1 cellular context compared by ENCODE assay signal in the genomic region with DNA sequence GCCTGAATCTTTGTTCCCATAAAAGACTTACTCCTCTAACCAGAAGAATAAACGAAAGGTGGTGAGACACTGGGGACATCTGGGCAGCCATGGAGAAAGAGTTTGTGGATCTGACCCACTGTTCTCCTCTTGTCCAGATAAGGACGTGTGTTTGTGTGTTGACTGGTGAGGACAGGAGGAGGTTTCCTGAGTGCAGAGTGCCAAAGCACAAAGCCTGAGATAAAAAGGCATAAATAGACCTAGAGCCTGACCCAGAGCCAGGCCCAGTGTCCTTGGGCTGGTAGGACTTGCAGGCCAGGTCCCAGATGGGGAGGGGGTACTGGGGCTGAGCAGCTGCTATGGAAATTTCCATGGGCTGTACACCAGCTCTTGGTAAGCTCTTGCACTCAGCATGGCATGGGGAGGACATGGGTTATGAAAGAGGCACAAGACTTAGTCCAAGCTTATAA.
TF ChIP-seq lines count a peak whose summit lies in the region.

No MANE protein-coding gene starts in this region.

TF ChIP-seq in HepG2, 621 proteins besides CTCF, POLR2A, EP300 and RAD21 (continues in another document):
- TF ChIP-seq RCOR2 (CRISPR knock-in tag; IDR thresholded peaks at IDR 0.05) = peak; percentile 34; the same call in 1 of the 2 replicates
- TF ChIP-seq, protein P1, sequence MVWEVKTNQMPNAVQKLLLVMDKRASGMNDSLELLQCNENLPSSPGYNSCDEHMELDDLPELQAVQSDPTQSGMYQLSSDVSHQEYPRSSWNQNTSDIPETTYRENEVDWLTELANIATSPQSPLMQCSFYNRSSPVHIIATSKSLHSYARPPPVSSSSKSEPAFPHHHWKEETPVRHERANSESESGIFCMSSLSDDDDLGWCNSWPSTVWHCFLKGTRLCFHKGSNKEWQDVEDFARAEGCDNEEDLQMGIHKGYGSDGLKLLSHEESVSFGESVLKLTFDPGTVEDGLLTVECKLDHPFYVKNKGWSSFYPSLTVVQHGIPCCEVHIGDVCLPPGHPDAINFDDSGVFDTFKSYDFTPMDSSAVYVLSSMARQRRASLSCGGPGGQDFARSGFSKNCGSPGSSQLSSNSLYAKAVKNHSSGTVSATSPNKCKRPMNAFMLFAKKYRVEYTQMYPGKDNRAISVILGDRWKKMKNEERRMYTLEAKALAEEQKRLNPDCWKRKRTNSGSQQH (CRISPR knock-in tag; IDR thresholded peaks at IDR 0.05; ENCODE audit: low read depth) = no peak
- TF ChIP-seq NFIC (IDR thresholded peaks at IDR 0.05; ENCODE audit: low read length) = peak; percentile 38; the same call in 1 of the 2 replicates
- no peak for TF ChIP-seq ZNF160 (CRISPR knock-in tag; IDR thresholded peaks at IDR 0.05)
- TF ChIP-seq HDAC1 (CRISPR knock-in tag; IDR thresholded peaks at IDR 0.05) = 0 out of 2 replicates have a peak, but pooled peaks have one; percentile 47
- TF ChIP-seq, protein P2, sequence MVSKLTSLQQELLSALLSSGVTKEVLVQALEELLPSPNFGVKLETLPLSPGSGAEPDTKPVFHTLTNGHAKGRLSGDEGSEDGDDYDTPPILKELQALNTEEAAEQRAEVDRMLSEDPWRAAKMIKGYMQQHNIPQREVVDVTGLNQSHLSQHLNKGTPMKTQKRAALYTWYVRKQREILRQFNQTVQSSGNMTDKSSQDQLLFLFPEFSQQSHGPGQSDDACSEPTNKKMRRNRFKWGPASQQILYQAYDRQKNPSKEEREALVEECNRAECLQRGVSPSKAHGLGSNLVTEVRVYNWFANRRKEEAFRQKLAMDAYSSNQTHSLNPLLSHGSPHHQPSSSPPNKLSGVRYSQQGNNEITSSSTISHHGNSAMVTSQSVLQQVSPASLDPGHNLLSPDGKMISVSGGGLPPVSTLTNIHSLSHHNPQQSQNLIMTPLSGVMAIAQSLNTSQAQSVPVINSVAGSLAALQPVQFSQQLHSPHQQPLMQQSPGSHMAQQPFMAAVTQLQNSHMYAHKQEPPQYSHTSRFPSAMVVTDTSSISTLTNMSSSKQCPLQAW (CRISPR knock-in tag; IDR thresholded peaks at IDR 0.05) = peak; percentile 26; the same call in 1 of the 2 replicates
- no peak; the same call in 1 of the 2 replicates for TF ChIP-seq NR2F6 (IDR thresholded peaks at IDR 0.05)
- peak; percentile 67 for TF ChIP-seq NR2F6 (CRISPR knock-in tag; IDR thresholded peaks at IDR 0.05)
- peak; percentile 66; the same call in 1 of the 2 replicates for TF ChIP-seq HMG20B (CRISPR knock-in tag; conservative IDR thresholded peaks at IDR 0.05)
- TF ChIP-seq NR2C2 (CRISPR knock-in tag; IDR thresholded peaks at IDR 0.05; ENCODE audit: borderline replicate concordance) = no peak
- TF ChIP-seq, protein P3, sequence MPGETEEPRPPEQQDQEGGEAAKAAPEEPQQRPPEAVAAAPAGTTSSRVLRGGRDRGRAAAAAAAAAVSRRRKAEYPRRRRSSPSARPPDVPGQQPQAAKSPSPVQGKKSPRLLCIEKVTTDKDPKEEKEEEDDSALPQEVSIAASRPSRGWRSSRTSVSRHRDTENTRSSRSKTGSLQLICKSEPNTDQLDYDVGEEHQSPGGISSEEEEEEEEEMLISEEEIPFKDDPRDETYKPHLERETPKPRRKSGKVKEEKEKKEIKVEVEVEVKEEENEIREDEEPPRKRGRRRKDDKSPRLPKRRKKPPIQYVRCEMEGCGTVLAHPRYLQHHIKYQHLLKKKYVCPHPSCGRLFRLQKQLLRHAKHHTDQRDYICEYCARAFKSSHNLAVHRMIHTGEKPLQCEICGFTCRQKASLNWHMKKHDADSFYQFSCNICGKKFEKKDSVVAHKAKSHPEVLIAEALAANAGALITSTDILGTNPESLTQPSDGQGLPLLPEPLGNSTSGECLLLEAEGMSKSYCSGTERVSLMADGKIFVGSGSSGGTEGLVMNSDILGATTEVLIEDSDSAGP (CRISPR knock-in tag; IDR thresholded peaks at IDR 0.05; ENCODE audit: borderline replicate concordance) = peak; percentile 44; the same call in 1 of the 2 replicates
- TF ChIP-seq ZNF441 (CRISPR knock-in tag; IDR thresholded peaks at IDR 0.05; ENCODE audit: borderline replicate concordance) = 0 out of 2 replicates have a peak, but pooled peaks have one; percentile 64
- TF ChIP-seq, protein P4, sequence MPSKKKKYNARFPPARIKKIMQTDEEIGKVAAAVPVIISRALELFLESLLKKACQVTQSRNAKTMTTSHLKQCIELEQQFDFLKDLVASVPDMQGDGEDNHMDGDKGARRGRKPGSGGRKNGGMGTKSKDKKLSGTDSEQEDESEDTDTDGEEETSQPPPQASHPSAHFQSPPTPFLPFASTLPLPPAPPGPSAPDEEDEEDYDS (CRISPR knock-in tag; IDR thresholded peaks at IDR 0.05) = peak; percentile 69; the same call in 1 of the 2 replicates
- 0 out of 2 replicates have a peak, but pooled peaks have one; percentile 49 for TF ChIP-seq KMT2A (CRISPR knock-in tag; IDR thresholded peaks at IDR 0.05)
- TF ChIP-seq KAT7 (CRISPR knock-in tag; IDR thresholded peaks at IDR 0.05; ENCODE audit: borderline replicate concordance) = peak; percentile 54; the same call in 1 of the 2 replicates
- TF ChIP-seq ELF1 (CRISPR knock-in tag; IDR thresholded peaks at IDR 0.05) = peak; percentile 39; the same call in 1 of the 2 replicates
- TF ChIP-seq, protein P5, sequence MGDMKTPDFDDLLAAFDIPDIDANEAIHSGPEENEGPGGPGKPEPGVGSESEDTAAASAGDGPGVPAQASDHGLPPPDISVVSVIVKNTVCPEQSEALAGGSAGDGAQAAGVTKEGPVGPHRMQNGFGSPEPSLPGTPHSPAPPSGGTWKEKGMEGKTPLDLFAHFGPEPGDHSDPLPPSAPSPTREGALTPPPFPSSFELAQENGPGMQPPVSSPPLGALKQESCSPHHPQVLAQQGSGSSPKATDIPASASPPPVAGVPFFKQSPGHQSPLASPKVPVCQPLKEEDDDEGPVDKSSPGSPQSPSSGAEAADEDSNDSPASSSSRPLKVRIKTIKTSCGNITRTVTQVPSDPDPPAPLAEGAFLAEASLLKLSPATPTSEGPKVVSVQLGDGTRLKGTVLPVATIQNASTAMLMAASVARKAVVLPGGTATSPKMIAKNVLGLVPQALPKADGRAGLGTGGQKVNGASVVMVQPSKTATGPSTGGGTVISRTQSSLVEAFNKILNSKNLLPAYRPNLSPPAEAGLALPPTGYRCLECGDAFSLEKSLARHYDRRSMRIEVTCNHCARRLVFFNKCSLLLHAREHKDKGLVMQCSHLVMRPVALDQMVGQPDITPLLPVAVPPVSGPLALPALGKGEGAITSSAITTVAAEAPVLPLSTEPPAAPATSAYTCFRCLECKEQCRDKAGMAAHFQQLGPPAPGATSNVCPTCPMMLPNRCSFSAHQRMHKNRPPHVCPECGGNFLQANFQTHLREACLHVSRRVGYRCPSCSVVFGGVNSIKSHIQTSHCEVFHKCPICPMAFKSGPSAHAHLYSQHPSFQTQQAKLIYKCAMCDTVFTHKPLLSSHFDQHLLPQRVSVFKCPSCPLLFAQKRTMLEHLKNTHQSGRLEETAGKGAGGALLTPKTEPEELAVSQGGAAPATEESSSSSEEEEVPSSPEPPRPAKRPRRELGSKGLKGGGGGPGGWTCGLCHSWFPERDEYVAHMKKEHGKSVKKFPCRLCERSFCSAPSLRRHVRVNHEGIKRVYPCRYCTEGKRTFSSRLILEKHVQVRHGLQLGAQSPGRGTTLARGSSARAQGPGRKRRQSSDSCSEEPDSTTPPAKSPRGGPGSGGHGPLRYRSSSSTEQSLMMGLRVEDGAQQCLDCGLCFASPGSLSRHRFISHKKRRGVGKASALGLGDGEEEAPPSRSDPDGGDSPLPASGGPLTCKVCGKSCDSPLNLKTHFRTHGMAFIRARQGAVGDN (CRISPR knock-in tag; IDR thresholded peaks at IDR 0.05) = peak; percentile 74
- TF ChIP-seq MIXL1 (CRISPR knock-in tag; IDR thresholded peaks at IDR 0.05) = peak; percentile 81
- peak; percentile 74 for TF ChIP-seq ZNF605 (CRISPR knock-in tag; IDR thresholded peaks at IDR 0.05)
- TF ChIP-seq, protein P6, sequence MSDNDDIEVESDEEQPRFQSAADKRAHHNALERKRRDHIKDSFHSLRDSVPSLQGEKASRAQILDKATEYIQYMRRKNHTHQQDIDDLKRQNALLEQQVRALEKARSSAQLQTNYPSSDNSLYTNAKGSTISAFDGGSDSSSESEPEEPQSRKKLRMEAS (IDR thresholded peaks at IDR 0.05) = 0 out of 2 replicates have a peak, but pooled peaks have one; percentile 21
- TF ChIP-seq, protein P7, sequence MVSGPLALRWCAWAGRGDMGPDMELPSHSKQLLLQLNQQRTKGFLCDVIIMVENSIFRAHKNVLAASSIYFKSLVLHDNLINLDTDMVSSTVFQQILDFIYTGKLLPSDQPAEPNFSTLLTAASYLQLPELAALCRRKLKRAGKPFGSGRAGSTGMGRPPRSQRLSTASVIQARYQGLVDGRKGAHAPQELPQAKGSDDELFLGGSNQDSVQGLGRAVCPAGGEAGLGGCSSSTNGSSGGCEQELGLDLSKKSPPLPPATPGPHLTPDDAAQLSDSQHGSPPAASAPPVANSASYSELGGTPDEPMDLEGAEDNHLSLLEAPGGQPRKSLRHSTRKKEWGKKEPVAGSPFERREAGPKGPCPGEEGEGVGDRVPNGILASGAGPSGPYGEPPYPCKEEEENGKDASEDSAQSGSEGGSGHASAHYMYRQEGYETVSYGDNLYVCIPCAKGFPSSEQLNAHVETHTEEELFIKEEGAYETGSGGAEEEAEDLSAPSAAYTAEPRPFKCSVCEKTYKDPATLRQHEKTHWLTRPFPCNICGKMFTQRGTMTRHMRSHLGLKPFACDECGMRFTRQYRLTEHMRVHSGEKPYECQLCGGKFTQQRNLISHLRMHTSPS (CRISPR knock-in tag; IDR thresholded peaks at IDR 0.05; ENCODE audit: low read depth) = peak; percentile 53; the same call in 1 of the 2 replicates
- TF ChIP-seq, protein P8, sequence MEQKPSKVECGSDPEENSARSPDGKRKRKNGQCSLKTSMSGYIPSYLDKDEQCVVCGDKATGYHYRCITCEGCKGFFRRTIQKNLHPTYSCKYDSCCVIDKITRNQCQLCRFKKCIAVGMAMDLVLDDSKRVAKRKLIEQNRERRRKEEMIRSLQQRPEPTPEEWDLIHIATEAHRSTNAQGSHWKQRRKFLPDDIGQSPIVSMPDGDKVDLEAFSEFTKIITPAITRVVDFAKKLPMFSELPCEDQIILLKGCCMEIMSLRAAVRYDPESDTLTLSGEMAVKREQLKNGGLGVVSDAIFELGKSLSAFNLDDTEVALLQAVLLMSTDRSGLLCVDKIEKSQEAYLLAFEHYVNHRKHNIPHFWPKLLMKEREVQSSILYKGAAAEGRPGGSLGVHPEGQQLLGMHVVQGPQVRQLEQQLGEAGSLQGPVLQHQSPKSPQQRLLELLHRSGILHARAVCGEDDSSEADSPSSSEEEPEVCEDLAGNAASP (CRISPR knock-in tag; IDR thresholded peaks at IDR 0.05; ENCODE audit: borderline replicate concordance) = peak; percentile 75; the same call in 1 of the 2 replicates
- no peak for TF ChIP-seq NFATC3 (CRISPR knock-in tag; IDR thresholded peaks at IDR 0.05)
- peak; percentile 83 for TF ChIP-seq RXRB (CRISPR knock-in tag; IDR thresholded peaks at IDR 0.05; ENCODE audit: borderline replicate concordance)
- TF ChIP-seq JARID2 (CRISPR knock-in tag; IDR thresholded peaks at IDR 0.05; ENCODE audit: insufficient replicate concordance) = peak; percentile 36
- peak; percentile 37; the same call in 1 of the 2 replicates for TF ChIP-seq FOXJ3 (CRISPR knock-in tag; IDR thresholded peaks at IDR 0.05; ENCODE audit: borderline replicate concordance)
- TF ChIP-seq, protein P9, sequence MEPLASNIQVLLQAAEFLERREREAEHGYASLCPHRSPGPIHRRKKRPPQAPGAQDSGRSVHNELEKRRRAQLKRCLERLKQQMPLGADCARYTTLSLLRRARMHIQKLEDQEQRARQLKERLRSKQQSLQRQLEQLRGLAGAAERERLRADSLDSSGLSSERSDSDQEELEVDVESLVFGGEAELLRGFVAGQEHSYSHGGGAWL (CRISPR knock-in tag; IDR thresholded peaks at IDR 0.05) = no peak
- no peak for TF ChIP-seq ZNF235 (CRISPR knock-in tag; IDR thresholded peaks at IDR 0.05; ENCODE audit: borderline replicate concordance)
- TF ChIP-seq KAT8 (CRISPR knock-in tag; IDR thresholded peaks at IDR 0.05) = peak; percentile 79
- TF ChIP-seq MED13 (CRISPR knock-in tag; IDR thresholded peaks at IDR 0.05) = no peak
- peak; percentile 53; the same call in 1 of the 2 replicates for TF ChIP-seq ZNF510 (CRISPR knock-in tag; IDR thresholded peaks at IDR 0.05; ENCODE audit: low read depth)
- TF ChIP-seq, protein P10, sequence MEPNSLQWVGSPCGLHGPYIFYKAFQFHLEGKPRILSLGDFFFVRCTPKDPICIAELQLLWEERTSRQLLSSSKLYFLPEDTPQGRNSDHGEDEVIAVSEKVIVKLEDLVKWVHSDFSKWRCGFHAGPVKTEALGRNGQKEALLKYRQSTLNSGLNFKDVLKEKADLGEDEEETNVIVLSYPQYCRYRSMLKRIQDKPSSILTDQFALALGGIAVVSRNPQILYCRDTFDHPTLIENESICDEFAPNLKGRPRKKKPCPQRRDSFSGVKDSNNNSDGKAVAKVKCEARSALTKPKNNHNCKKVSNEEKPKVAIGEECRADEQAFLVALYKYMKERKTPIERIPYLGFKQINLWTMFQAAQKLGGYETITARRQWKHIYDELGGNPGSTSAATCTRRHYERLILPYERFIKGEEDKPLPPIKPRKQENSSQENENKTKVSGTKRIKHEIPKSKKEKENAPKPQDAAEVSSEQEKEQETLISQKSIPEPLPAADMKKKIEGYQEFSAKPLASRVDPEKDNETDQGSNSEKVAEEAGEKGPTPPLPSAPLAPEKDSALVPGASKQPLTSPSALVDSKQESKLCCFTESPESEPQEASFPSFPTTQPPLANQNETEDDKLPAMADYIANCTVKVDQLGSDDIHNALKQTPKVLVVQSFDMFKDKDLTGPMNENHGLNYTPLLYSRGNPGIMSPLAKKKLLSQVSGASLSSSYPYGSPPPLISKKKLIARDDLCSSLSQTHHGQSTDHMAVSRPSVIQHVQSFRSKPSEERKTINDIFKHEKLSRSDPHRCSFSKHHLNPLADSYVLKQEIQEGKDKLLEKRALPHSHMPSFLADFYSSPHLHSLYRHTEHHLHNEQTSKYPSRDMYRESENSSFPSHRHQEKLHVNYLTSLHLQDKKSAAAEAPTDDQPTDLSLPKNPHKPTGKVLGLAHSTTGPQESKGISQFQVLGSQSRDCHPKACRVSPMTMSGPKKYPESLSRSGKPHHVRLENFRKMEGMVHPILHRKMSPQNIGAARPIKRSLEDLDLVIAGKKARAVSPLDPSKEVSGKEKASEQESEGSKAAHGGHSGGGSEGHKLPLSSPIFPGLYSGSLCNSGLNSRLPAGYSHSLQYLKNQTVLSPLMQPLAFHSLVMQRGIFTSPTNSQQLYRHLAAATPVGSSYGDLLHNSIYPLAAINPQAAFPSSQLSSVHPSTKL (CRISPR knock-in tag; IDR thresholded peaks at IDR 0.05) = peak; percentile 69
- TF ChIP-seq PHF8 (CRISPR knock-in tag; IDR thresholded peaks at IDR 0.05) = peak; percentile 33; the same call in 1 of the 2 replicates
- 0 out of 2 replicates have a peak, but pooled peaks have one; percentile 39 for TF ChIP-seq ESRRA (CRISPR knock-in tag; IDR thresholded peaks at IDR 0.05; ENCODE audit: low read depth)
- TF ChIP-seq, protein P11, sequence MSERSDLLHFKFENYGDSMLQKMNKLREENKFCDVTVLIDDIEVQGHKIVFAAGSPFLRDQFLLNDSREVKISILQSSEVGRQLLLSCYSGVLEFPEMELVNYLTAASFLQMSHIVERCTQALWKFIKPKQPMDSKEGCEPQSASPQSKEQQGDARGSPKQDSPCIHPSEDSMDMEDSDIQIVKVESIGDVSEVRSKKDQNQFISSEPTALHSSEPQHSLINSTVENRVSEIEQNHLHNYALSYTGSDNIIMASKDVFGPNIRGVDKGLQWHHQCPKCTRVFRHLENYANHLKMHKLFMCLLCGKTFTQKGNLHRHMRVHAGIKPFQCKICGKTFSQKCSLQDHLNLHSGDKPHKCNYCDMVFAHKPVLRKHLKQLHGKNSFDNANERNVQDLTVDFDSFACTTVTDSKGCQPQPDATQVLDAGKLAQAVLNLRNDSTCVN (CRISPR knock-in tag; IDR thresholded peaks at IDR 0.05; ENCODE audit: borderline replicate concordance) = peak; percentile 75; the same call in 1 of the 2 replicates
- peak; percentile 85 for TF ChIP-seq POGZ (CRISPR knock-in tag; IDR thresholded peaks at IDR 0.05)
- TF ChIP-seq TARDBP (CRISPR knock-in tag; IDR thresholded peaks at IDR 0.05) = peak; percentile 80
